In genomic region chr22:21982338-21982965, GRCh38 we compare ENCODE assay signal across 7 cellular contexts. TPM values are rescaled to one million over a fixed set of nuclear protein-coding genes. Genes with fewer than 3 reads are reported as not detected.
DNase-seq lines count a peak whose midpoint lies in the region; ATAC-seq and TF ChIP-seq lines count a peak whose summit lies in the region.

Gene TOP3B, minus strand, starts transcription at chr22:21982787. Its CDS starts 7,078 bp downstream, at chr22:21975709.

- H3K4me3 Mint-ChIP-seq in activated T-cell treated with anti-CD3 and anti-CD28 coated beads, Interleukin-2, amount 50 U/mL, for 4 hours = peak within 1 kb of the TSS; percentile 92

- no peaks in the 10 kb centered on the region for H3K36me3 Mint-ChIP-seq in activated T-cell treated with anti-CD3 and anti-CD28 coated beads, Interleukin-2, amount 50 U/mL, for 4 hours (ENCODE audit: insufficient read depth)

- TF ChIP-seq CTCF in esophagus muscularis mucosa (IDR thresholded peaks at IDR 0.05) = peak in 1 of 3 experiments; percentile 41

- H3K27me3 ChIP-seq in esophagus muscularis mucosa (no peaks in the 10 kb centered on the region), muscle layer of duodenum (ENCODE audit: low read depth, low read length) (no peaks in the 10 kb centered on the region)

- H3K9me3 ChIP-seq in esophagus muscularis mucosa = no peaks in the 10 kb centered on the region
- H3K9me3 ChIP-seq in muscle layer of duodenum (ENCODE audit: control insufficient read depth in 1 of 2, low read length in 2 of 2) = no peaks in the 10 kb centered on the region

- peaks cover 0 to 11% (median 3%) of the 10 kb centered on the region in 4 donors for H3K36me3 ChIP-seq in esophagus muscularis mucosa
- H3K36me3 ChIP-seq in muscle layer of duodenum (ENCODE audit: control insufficient read depth in 1 of 2, insufficient read depth in 2 of 2, low read length in 2 of 2) = peaks cover 4 to 11% of the 10 kb centered on the region in 2 donors

- peaks cover 30% of the 10 kb centered on the region for H3K4me1 Mint-ChIP-seq in activated T-cell treated with anti-CD3 and anti-CD28 coated beads, Interleukin-2, amount 50 U/mL, for 4 hours (ENCODE audit: low read depth)

- peak within 1 kb of the TSS; percentile 80 to 87 (median 84) for H3K4me3 ChIP-seq in esophagus muscularis mucosa
- peak within 1 kb of the TSS; percentile 82 to 99 for H3K4me3 ChIP-seq in muscle layer of duodenum (ENCODE audit: low read depth in 1 of 2, low read length in 2 of 2)

- H3K9me3 Mint-ChIP-seq in activated T-cell treated with anti-CD3 and anti-CD28 coated beads, Interleukin-2, amount 50 U/mL, for 4 hours = no peaks in the 10 kb centered on the region

- ATAC-seq in GM18907 (IDR thresholded peaks at IDR 0.05; ENCODE audit: unreplicated experiment) = peak; percentile 76
- peak; percentile 97 to 98 for ATAC-seq in activated T-cell treated with anti-CD3 and anti-CD28 coated beads, Interleukin-2, amount 50 U/mL, for 4 hours

- H3K27me3 Mint-ChIP-seq in activated T-cell treated with anti-CD3 and anti-CD28 coated beads, Interleukin-2, amount 50 U/mL, for 4 hours (ENCODE audit: low read depth) = no peaks in the 10 kb centered on the region

- peak within 1 kb of the TSS; percentile 80 to 85 (median 82) for H3K27ac ChIP-seq in esophagus muscularis mucosa (replicated peaks in 1 of 4)
- peak within 1 kb of the TSS; percentile 69 for H3K27ac ChIP-seq in muscle layer of duodenum (ENCODE audit: low read length)

- peak; percentile 67 for DNase-seq in HuH-7.5 (ENCODE audit: low spot score)
- peak; percentile 77 for DNase-seq in activated T-cell treated with anti-CD3 and anti-CD28 coated beads, Interleukin-2, amount 50 U/mL, for 4 hours
- DNase-seq in esophagus muscularis mucosa (ENCODE audit: extremely low spot score) = peak; percentile 94
- DNase-seq in stimulated activated CD8-positive, alpha-beta memory T cell treated with anti-CD3 and anti-CD28 coated beads, Interleukin-7, amount 100 ng/mL, for 1 hour (ENCODE audit: low read depth in 2 of 2) = peak; percentile 68

- intact Hi-C loops in esophagus muscularis mucosa (cut with DNase I) = no loop called here

- no peak for TF ChIP-seq POLR2A in esophagus muscularis mucosa (IDR thresholded peaks at IDR 0.05; ENCODE audit: low read depth)

- TF ChIP-seq EP300 in esophagus muscularis mucosa (IDR thresholded peaks at IDR 0.05) = no peak

- 0% methylated on average over 22 of the region's 54 CpGs for WGBS in esophagus muscularis mucosa

- H3K4me1 ChIP-seq in esophagus muscularis mucosa = peaks cover 11 to 26% (median 25%) of the 10 kb centered on the region in 4 donors
- H3K4me1 ChIP-seq in muscle layer of duodenum (ENCODE audit: control insufficient read depth in 1 of 2, insufficient read depth in 2 of 2, low read length in 2 of 2) = peaks cover 8 to 18% of the 10 kb centered on the region in 2 donors

TF ChIP-seq in PFSK-1, 5 proteins besides CTCF, POLR2A, EP300 and RAD21:
- TF ChIP-seq TAF1 (IDR thresholded peaks at IDR 0.05; ENCODE audit: borderline replicate concordance, insufficient read depth, low read length) (peak; percentile 95), POLR2AphosphoS5 (IDR thresholded peaks at IDR 0.05; ENCODE audit: low read depth, low read length) (peak; percentile 83), FOXP2 (optimal IDR thresholded peaks at IDR 0.05; ENCODE audit: borderline replicate concordance, extremely low read depth, extremely low read length, insufficient read depth) (peak; percentile 92), SIN3A (IDR thresholded peaks at IDR 0.05; ENCODE audit: borderline replicate concordance, insufficient read depth, low read length) (0 out of 2 replicates have a peak, but pooled peaks have one; percentile 51), REST (IDR thresholded peaks at IDR 0.05; ENCODE audit: insufficient read depth in 1 of 2, low read depth in 2 of 2, low read length in 2 of 2) (0 out of 4 replicates have a peak, but pooled peaks of 1 of the 2 experiments have one; percentile 45)

RNA-seq across cellular contexts. Expression of gene TOP3B, which starts in this region (rescaled TPM):
- 35.4 TPM for polyA plus RNA-seq in PFSK-1 (2012; ENCODE audit: insufficient read length, low read depth)
- total RNA-seq in activated T-cell treated with anti-CD3 and anti-CD28 coated beads, Interleukin-2, amount 50 U/mL, for 4 hours = 10 to 100 TPM; 39.3 to 45.2 (median 41.3) TPM
- total RNA-seq in esophagus muscularis mucosa = 10 to 100 TPM; 12.3 to 27.5 (median 20.4) TPM

Comparison
In these comparisons a context has a peak if more than half of its experiments do, and no peak if none do; other contexts are left out.
1. Peak in every context shown above with its lines: DNase-seq, ATAC-seq, H3K4me3 ChIP-seq and H3K27ac ChIP-seq.